25 cellular contexts compared by ENCODE assay signal in the genomic region with DNA sequence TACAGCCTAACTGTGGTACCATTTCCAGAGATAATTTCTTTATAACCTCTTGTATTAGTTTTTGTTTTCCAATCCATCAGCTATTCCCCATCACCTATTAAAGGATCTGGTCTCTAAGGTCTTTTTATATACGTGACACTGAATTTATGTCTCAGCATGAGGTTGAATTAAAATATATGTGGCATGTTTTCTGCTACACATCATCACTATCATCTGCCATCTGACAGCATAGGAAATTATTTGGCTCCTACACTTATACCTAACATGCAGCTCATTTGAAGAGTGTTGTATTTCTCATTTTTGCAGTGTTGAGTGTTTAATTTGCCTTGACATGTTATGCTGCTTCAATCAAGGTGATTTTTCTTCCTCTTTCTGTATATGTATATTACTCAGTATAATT.
"Had no signal": no experiment of that assay in that cellular context is flagged by ENCODE, and none has a peak within 500 bp of the region (broad histone marks: within the 10 kb centered on the region; RNA-seq: fewer than 3 reads in every experiment).

No MANE protein-coding gene starts in this region.

- H3K4me3 ChIP-seq: colonic mucosa, esophagus squamous epithelium, gastrocnemius medialis, heart right ventricle, left lung, lower lobe of right lung, mucosa of descending colon had no signal

- H3K4me1 Mint-ChIP-seq: endodermal cell, naive B cell had no signal

- H3K27ac ChIP-seq: colonic mucosa, epithelial cell of prostate, esophagus squamous epithelium, gastrocnemius medialis, heart right ventricle, left lung, lower lobe of right lung had no signal

- H3K4me1 ChIP-seq: colonic mucosa, esophagus squamous epithelium, gastrocnemius medialis, heart right ventricle, left lung, lower lobe of right lung had no signal

- H3K4me3 Mint-ChIP-seq: dendritic cell treated with granulocyte-macrophage colony-stimulating factor and Interleukin-4, amounts not matched to agents 40 ng/mL and 50 ng/mL, for 4 days; effector memory CD8-positive, alpha-beta T cell; endodermal cell; mesothelial cell of epicardium; naive B cell had no signal

- H3K9me3 ChIP-seq: colonic mucosa, esophagus squamous epithelium, gastrocnemius medialis, left lung, lower lobe of right lung, mucosa of descending colon had no signal

- H3K36me3 Mint-ChIP-seq: naive B cell had no signal

- H3K36me3 ChIP-seq: colonic mucosa, esophagus squamous epithelium, gastrocnemius medialis, heart right ventricle, left lung, lower lobe of right lung had no signal

- ATAC-seq: effector memory CD8-positive, alpha-beta T cell; esophagus mucosa; gastrocnemius medialis; heart right ventricle; left cardiac atrium; left lung; left ventricle myocardium superior; lower lobe of right lung; mucosa of descending colon had no signal

- H3K27me3 ChIP-seq: colonic mucosa, esophagus squamous epithelium, gastrocnemius medialis, left lung had no signal

- H3K9me3 Mint-ChIP-seq: dendritic cell treated with granulocyte-macrophage colony-stimulating factor and Interleukin-4, amounts not matched to agents 40 ng/mL and 50 ng/mL, for 4 days; effector memory CD8-positive, alpha-beta T cell had no signal

- DNase-seq: colonic mucosa; cortex of kidney; effector CD8-positive, alpha-beta T cell; effector memory CD8-positive, alpha-beta T cell; endodermal cell; erythroblast; esophagus squamous epithelium; foreskin fibroblast; foreskin melanocyte; gastrocnemius medialis; glutamatergic neuron; head of caudate nucleus; heart right ventricle; hippocampal formation; left cardiac atrium; left lung; left ventricle myocardium superior; lower lobe of right lung; mesenchymal stem cell; mucosa of descending colon; naive B cell had no signal

- H3K27ac Mint-ChIP-seq: dendritic cell treated with granulocyte-macrophage colony-stimulating factor and Interleukin-4, amounts not matched to agents 40 ng/mL and 50 ng/mL, for 4 days; effector memory CD8-positive, alpha-beta T cell; endodermal cell; naive B cell had no signal
